In genomic region chr15:78540135-78540954, GRCh38 we compare ENCODE assay signal across 8 cellular contexts. TPM values are rescaled to one million over a fixed set of nuclear protein-coding genes. Genes with fewer than 3 reads are reported as not detected.
DNase-seq lines count a peak whose midpoint lies in the region; ATAC-seq, FAIRE-seq and TF ChIP-seq lines count a peak whose summit lies in the region.

Gene PSMA4, plus strand, starts transcription at chr15:78540444. Its CDS starts 1,484 bp downstream, at chr15:78541928.

- H3K4me1 Mint-ChIP-seq in HFFc6 (ENCODE audit: low read depth): peaks cover 21% of the 10 kb centered on the region
- H3K4me1 Mint-ChIP-seq in activated naive CD8-positive, alpha-beta T cell (ENCODE audit: low read depth): peaks cover 35% of the 10 kb centered on the region
- H3K4me1 Mint-ChIP-seq in glutamatergic neuron (ENCODE audit: low read depth, unreplicated experiment): peaks cover 9% of the 10 kb centered on the region

- TF ChIP-seq POLR2A in thyroid gland (IDR thresholded peaks at IDR 0.05): peak in 1 of 2 donors; percentile 76

- H3K9me3 ChIP-seq in pancreas (no peaks in the 10 kb centered on the region), thyroid gland (no peaks in the 10 kb centered on the region)

- H3K4me1 ChIP-seq in pancreas (peaks cover 6 to 14% (median 12%) of the 10 kb centered on the region in 3 donors), thyroid gland (peaks cover 7 to 10% of the 10 kb centered on the region in 2 donors)

- H3K4me3 ChIP-seq in GM08714 (ENCODE audit: low read length) (peak within 1 kb of the TSS; percentile 92), pancreas (peak within 1 kb of the TSS; percentile 60 to 81 (median 70)), thyroid gland (replicated peaks in 1 of 3) (peak within 1 kb of the TSS; percentile 67 to 98 (median 86))

- peak; percentile 66 for DNase-seq in HFFc6
- peak; percentile 74 for DNase-seq in NCI-H1048 (lab: John Stamatoyannopoulos, UW)
- peak; percentile 66 for DNase-seq in SKM-1 treated with dmso at 0.1 percent for 144 hours (lab: John Stamatoyannopoulos, UW; ENCODE audit: unreplicated experiment)
- DNase-seq in glutamatergic neuron: peak; percentile 92
- DNase-seq in pancreas: peak; percentile 83 to 98 (median 88)
- DNase-seq in thyroid gland: peak; percentile 92 to 93

- peak; percentile 93 to 97 (median 94) for ATAC-seq in pancreas

- H3K27me3 Mint-ChIP-seq in HFFc6 (ENCODE audit: insufficient read depth) (peaks cover 3% of the 10 kb centered on the region; the same call in 1 of the 2 replicates), glutamatergic neuron (ENCODE audit: unreplicated experiment) (peaks cover 6% of the 10 kb centered on the region)
- no peaks in the 10 kb centered on the region for H3K27me3 Mint-ChIP-seq in activated naive CD8-positive, alpha-beta T cell

- H3K4me3 Mint-ChIP-seq in HFFc6 (peak within 1 kb of the TSS; percentile 98), glutamatergic neuron (ENCODE audit: unreplicated experiment) (peak within 1 kb of the TSS; percentile 99)
- peak within 1 kb of the TSS; percentile 96 for H3K4me3 Mint-ChIP-seq in activated naive CD8-positive, alpha-beta T cell

- WGBS in pancreas, 2 donors: 0% methylated on average over 47 to 62 of the region's 62 CpGs
- WGBS in thyroid gland, 2 donors: 0 to 1% methylated on average over 23 to 24 of the region's 62 CpGs

- FAIRE-seq in pancreas (lab: Jason Lieb, UNC): no peak

- H3K36me3 ChIP-seq in pancreas: peaks cover 0 to 5% (median 0%) of the 10 kb centered on the region in 3 donors
- peaks cover 14 to 15% of the 10 kb centered on the region in 2 donors for H3K36me3 ChIP-seq in thyroid gland

- peaks cover 9% of the 10 kb centered on the region for H3K36me3 Mint-ChIP-seq in HFFc6 (ENCODE audit: low read depth)
- H3K36me3 Mint-ChIP-seq in activated naive CD8-positive, alpha-beta T cell: peaks cover 8% of the 10 kb centered on the region
- no peaks in the 10 kb centered on the region for H3K36me3 Mint-ChIP-seq in glutamatergic neuron (ENCODE audit: unreplicated experiment)

- H3K27me3 ChIP-seq in pancreas: no peaks in the 10 kb centered on the region
- H3K27me3 ChIP-seq in thyroid gland: no peaks in the 10 kb centered on the region

- H3K27ac Mint-ChIP-seq in HFFc6 (peak within 1 kb of the TSS; percentile 96), glutamatergic neuron (ENCODE audit: unreplicated experiment) (peak within 1 kb of the TSS; percentile 96)
- H3K27ac Mint-ChIP-seq in activated naive CD8-positive, alpha-beta T cell: peak within 1 kb of the TSS; percentile 98

- intact Hi-C loops in pancreas (cut with DNase I) (no loop called here), thyroid gland (cut with DNase I) (no loop called here)

- TF ChIP-seq CTCF in HFFc6 (IDR thresholded peaks at IDR 0.05) (peak; percentile 57), glutamatergic neuron (IDR thresholded peaks at IDR 0.05; ENCODE audit: partially characterized antibody, unreplicated experiment) (no peak), pancreas (IDR thresholded peaks at IDR 0.05) (no peak), thyroid gland (IDR thresholded peaks at IDR 0.05) (peak in 1 of 6 experiments; percentile 31)

- H3K27ac ChIP-seq in pancreas (peak within 1 kb of the TSS; percentile 62 to 91 (median 90)), thyroid gland (peak within 1 kb of the TSS; percentile 92 to 96 (median 94))

- H3K9me3 Mint-ChIP-seq in HFFc6 (no peaks in the 10 kb centered on the region), glutamatergic neuron (ENCODE audit: unreplicated experiment) (peaks cover 7% of the 10 kb centered on the region)
- no peaks in the 10 kb centered on the region for H3K9me3 Mint-ChIP-seq in activated naive CD8-positive, alpha-beta T cell (ENCODE audit: low read depth)

RNA-seq across cellular contexts. Expression of gene PSMA4, which starts in this region (rescaled TPM):
- total RNA-seq in HFFc6 (2021; fragmentation: NEBNext Ultra II Directional; extraction: Animal tissue kit (Norgen Biotek cat#: 25700)): 100 to 1,000 TPM; 181 to 242 (median 217) TPM
- total RNA-seq in glutamatergic neuron (ENCODE audit: unreplicated experiment) (170 TPM), pancreas (10 to 100 TPM; 24.6 to 63.1 (median 43.5) TPM), thyroid gland (100 to 1,000 TPM; 123 to 185 (median 149) TPM)
- 10 to 100 TPM; 67.0 to 84.1 TPM for polyA plus RNA-seq in pancreas

Comparison
In these comparisons a context has a peak if more than half of its experiments do, and no peak if none do; other contexts are left out.
1. Peak in every context shown above with its lines: DNase-seq, ATAC-seq, H3K4me3 ChIP-seq and H3K27ac ChIP-seq.